1 cellular context compared by ENCODE assay signal in genomic region chr15:66854012-66854965, GRCh38.
TF ChIP-seq lines count a peak whose summit lies in the region.

No MANE protein-coding gene starts in this region.

TF ChIP-seq in K562, 482 proteins besides CTCF, POLR2A, EP300 and RAD21 (continued from another document):
- no peak for TF ChIP-seq ZNF318 (IDR thresholded peaks at IDR 0.05; ENCODE audit: borderline replicate concordance in 1 of 2, low read depth in 1 of 2)
- TF ChIP-seq EGR1 (conservative IDR thresholded peaks at IDR 0.05), result peak; percentile 33; the same call in 1 of the 2 replicates
- no peak for TF ChIP-seq ETS1 (conservative IDR thresholded peaks at IDR 0.05; ENCODE audit: control insufficient read depth, low read depth, low read length)
- no peak for TF ChIP-seq PRMT5 (CRISPR knock-in tag; IDR thresholded peaks at IDR 0.05)
- 0 out of 2 replicates have a peak, but pooled peaks have one; percentile 15 for TF ChIP-seq FOSL1 (tag; conservative IDR thresholded peaks at IDR 0.05)
- no peak for TF ChIP-seq DACH1 (IDR thresholded peaks at IDR 0.05; ENCODE audit: partially characterized antibody)
- TF ChIP-seq RBM17 (IDR thresholded peaks at IDR 0.05; ENCODE audit: borderline replicate concordance, low read depth, low read length), result no peak
- no peak for TF ChIP-seq ZFX (CRISPR knock-in tag; IDR thresholded peaks at IDR 0.05)
- TF ChIP-seq MAX (CRISPR knock-in tag; IDR thresholded peaks at IDR 0.05), result no peak
- TF ChIP-seq POLR3A (IDR thresholded peaks at IDR 0.05; ENCODE audit: borderline replicate concordance, extremely low read depth, insufficient read depth, insufficient read length), result no peak
- no peak for TF ChIP-seq NUFIP1 (IDR thresholded peaks at IDR 0.05; ENCODE audit: partially characterized antibody)
- no peak for TF ChIP-seq ESRRA (IDR thresholded peaks at IDR 0.05; ENCODE audit: borderline replicate concordance, low read depth)
- no peak for TF ChIP-seq CREB1 (IDR thresholded peaks at IDR 0.05)
- TF ChIP-seq CREB1 (CRISPR knock-in tag; IDR thresholded peaks at IDR 0.05), result no peak
